ENCODE assay signal across 26 cellular contexts in genomic region chr9:98819231-98819630, GRCh38.
"Had no signal": no experiment of that assay in that cellular context is flagged by ENCODE, and none has a peak within 500 bp of the region (broad histone marks: within the 10 kb centered on the region; RNA-seq: fewer than 3 reads in every experiment).

No MANE protein-coding gene starts in this region.

- H3K4me1 Mint-ChIP-seq: immature natural killer cell, mesothelial cell of epicardium, naive B cell had no signal

- H2AFZ ChIP-seq: hepatocyte had no signal

- H3K9me3 Mint-ChIP-seq: effector memory CD8-positive, alpha-beta T cell; endodermal cell had no signal

- H3K9me3 ChIP-seq: colonic mucosa, esophagus muscularis mucosa, left lung, lower lobe of right lung, mucosa of descending colon had no signal

- H3K27ac ChIP-seq: colonic mucosa, esophagus muscularis mucosa, foreskin keratinocyte, gastroesophageal sphincter, heart left ventricle, hepatocyte, left lung, lower lobe of right lung had no signal

- H3K4me1 ChIP-seq: colonic mucosa, esophagus muscularis mucosa, foreskin keratinocyte, gastroesophageal sphincter, heart left ventricle, left lung, lower lobe of right lung had no signal

- H3K4me3 ChIP-seq: colonic mucosa, esophagus muscularis mucosa, gastroesophageal sphincter, heart left ventricle, hepatocyte, left lung, lower lobe of right lung, mucosa of descending colon had no signal

- H3K36me3 ChIP-seq: colonic mucosa, heart left ventricle, lower lobe of right lung had no signal

- H3K4me3 Mint-ChIP-seq: dendritic cell treated with granulocyte-macrophage colony-stimulating factor and Interleukin-4, amounts not matched to agents 40 ng/mL and 50 ng/mL, for 4 days; effector memory CD8-positive, alpha-beta T cell; endodermal cell; immature natural killer cell; mesothelial cell of epicardium; naive B cell had no signal

- DNase-seq: colonic mucosa; cortex of kidney; effector CD8-positive, alpha-beta T cell; effector memory CD8-positive, alpha-beta T cell; endodermal cell; foreskin keratinocyte; heart left ventricle; hypothalamus; immature natural killer cell; islet precursor cell; kidney; kidney glomerular epithelial cell; left lung; left ventricle myocardium superior; lower lobe of right lung; mesenchymal stem cell; naive B cell had no signal

- H3K27me3 Mint-ChIP-seq: effector memory CD8-positive, alpha-beta T cell; naive B cell had no signal

- ATAC-seq: effector memory CD8-positive, alpha-beta T cell; foreskin keratinocyte; gastroesophageal sphincter; heart left ventricle; left lung; left ventricle myocardium superior; lower lobe of right lung had no signal

- H3K79me2 ChIP-seq: hepatocyte had no signal

- H3K27ac Mint-ChIP-seq: dendritic cell treated with granulocyte-macrophage colony-stimulating factor and Interleukin-4, amounts not matched to agents 40 ng/mL and 50 ng/mL, for 4 days; effector memory CD8-positive, alpha-beta T cell; endodermal cell; immature natural killer cell; mesothelial cell of epicardium; naive B cell had no signal

- H3K27me3 ChIP-seq: colonic mucosa, esophagus muscularis mucosa, gastroesophageal sphincter, heart left ventricle, hepatocyte, left lung had no signal

- FAIRE-seq: endometrium, endothelial cell of umbilical vein, frontal cortex, kidney had no signal

- H3K4me2 ChIP-seq: hepatocyte had no signal
